8 cellular contexts compared by ENCODE assay signal in the genomic region with DNA sequence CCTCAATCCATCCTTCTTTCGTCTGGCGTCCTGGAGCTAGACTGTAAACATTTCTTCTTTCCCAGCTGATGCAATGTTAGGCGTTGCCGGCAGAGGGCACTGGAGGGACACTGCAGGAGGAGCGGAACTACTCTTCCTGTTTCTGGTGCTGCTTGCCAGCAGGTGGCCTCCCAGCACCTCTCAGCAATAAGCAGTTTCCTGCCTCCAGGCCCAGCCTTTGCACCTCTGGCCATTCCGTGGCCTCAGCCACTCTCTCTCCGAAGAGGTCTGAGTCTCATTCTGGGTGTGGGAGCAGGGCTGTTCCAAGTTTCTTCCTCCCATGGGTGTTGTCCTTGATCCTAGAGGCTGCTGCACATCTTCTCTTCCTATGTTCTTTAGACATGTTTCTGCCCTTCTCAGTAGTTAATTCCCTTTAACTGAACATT. TPM values are rescaled to one million over a fixed set of nuclear protein-coding genes. Genes with fewer than 3 reads are reported as not detected.
A peak's percentile ranks its signal among the peaks of the same experiment; 100 is the strongest.
DNase-seq lines count a peak whose midpoint lies in the region; ATAC-seq and TF ChIP-seq lines count a peak whose summit lies in the region.

No MANE protein-coding gene starts in this region.

- H3K4me1 ChIP-seq in BLaER1 (peaks cover 40% of the 10 kb centered on the region), lower lobe of right lung (peaks cover 11% of the 10 kb centered on the region)

- H3K36me3 ChIP-seq in BLaER1 (no peaks in the 10 kb centered on the region), lower lobe of right lung (no peaks in the 10 kb centered on the region)

- intact Hi-C loops in lower lobe of right lung (cut with DNase I) = no loop called here

- H3K27me3 ChIP-seq in BLaER1 = no peaks in the 10 kb centered on the region
- peaks cover 14% of the 10 kb centered on the region for H3K27me3 ChIP-seq in lower lobe of right lung (ENCODE audit: low read depth)

- peak; percentile 99 for TF ChIP-seq CTCF in lower lobe of right lung (IDR thresholded peaks at IDR 0.05)

- H3K27ac ChIP-seq in BLaER1 (peak overlapping the region; percentile 25; the same call in 1 of the 2 replicates), lower lobe of right lung (no peak overlapping the region)

- peaks cover 13% of the 10 kb centered on the region for H3K9me3 ChIP-seq in BLaER1
- peaks cover 7% of the 10 kb centered on the region for H3K9me3 ChIP-seq in lower lobe of right lung

- H3K4me3 ChIP-seq in BLaER1 = no peak overlapping the region
- H3K4me3 ChIP-seq in lower lobe of right lung = no peak overlapping the region

- H3K4me2 ChIP-seq in BLaER1 = peak overlapping the region; percentile 43

- DNase-seq in NCI-H774 (lab: John Stamatoyannopoulos, UW) = peak; percentile 85
- peak; percentile 68 to 79 for DNase-seq in activated CD4-positive, alpha-beta T cell treated with anti-CD3 and anti-CD28 coated beads, Interleukin-2, amount 50 U/mL, for 24 hours (ENCODE audit: low read depth in 1 of 2, low spot score in 1 of 2)
- DNase-seq in dermis microvascular lymphatic vessel endothelial cell (ENCODE audit: low read depth in 2 of 2) = peak; percentile 68 to 84
- peak; percentile 89 for DNase-seq in lower lobe of right lung
- DNase-seq in stimulated activated CD8-positive, alpha-beta memory T cell treated with anti-CD3 and anti-CD28 coated beads, Interleukin-12 subunit alpha, Interleukin-12 subunit beta, amount 100 ng/mL, for 4 hours (ENCODE audit: low read depth) = peak; percentile 65

- no peak overlapping the region for H3K9ac ChIP-seq in BLaER1

- peak; percentile 66 for ATAC-seq in GM19324 (IDR thresholded peaks at IDR 0.05; ENCODE audit: low FRiP score, unreplicated experiment)
- ATAC-seq in HG03575 (IDR thresholded peaks at IDR 0.05; ENCODE audit: extremely low read depth, insufficient number of reproducible peaks, low FRiP score, unreplicated experiment) = peak; percentile 77
- ATAC-seq in lower lobe of right lung = peak; percentile 95 to 96

- H4K20me1 ChIP-seq in BLaER1 = no peaks in the 10 kb centered on the region

RNA-seq across cellular contexts. Expression of gene ASPG, which starts 7.5 kb away (rescaled TPM):
- total RNA-seq in dermis microvascular lymphatic vessel endothelial cell (not detected in 2 replicates), lower lobe of right lung (4.6 TPM)
